9 cellular contexts compared by ENCODE assay signal in the genomic region with DNA sequence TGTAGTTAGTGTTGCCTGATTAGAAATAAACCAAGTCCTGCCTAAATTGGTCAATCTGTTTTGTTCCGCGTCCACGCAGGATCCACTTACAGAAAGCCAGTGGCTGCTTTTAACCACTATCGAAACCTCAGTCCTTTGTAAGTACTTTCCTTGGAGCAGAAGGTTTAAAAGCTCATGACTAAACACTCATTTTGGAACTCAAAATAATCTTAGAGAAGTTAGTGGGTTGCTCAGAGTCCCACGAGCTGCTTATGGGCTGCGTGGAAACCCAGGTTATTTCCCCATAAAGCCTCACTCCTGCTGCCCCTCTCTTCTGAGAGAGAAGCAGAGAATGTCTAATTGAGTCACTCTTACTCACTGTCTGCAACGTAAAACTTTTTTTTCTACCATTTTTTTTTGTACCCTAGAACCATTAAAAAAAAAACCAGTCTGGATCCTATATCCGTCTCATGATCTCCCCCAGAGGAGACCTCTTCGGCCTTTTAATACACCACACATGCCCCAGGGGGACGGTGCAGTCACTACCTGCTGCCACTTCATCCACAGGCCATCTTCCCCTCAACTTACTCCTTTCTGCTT. TPM values are rescaled to one million over a fixed set of nuclear protein-coding genes. Genes with fewer than 3 reads are reported as not detected.
A peak's percentile ranks its signal among the peaks of the same experiment; 100 is the strongest.
DNase-seq lines count a peak whose midpoint lies in the region; ATAC-seq, FAIRE-seq and TF ChIP-seq lines count a peak whose summit lies in the region.
"Had no signal": no experiment of that assay in that cellular context is flagged by ENCODE, and none has a peak within 500 bp of the region (broad histone marks: within the 10 kb centered on the region; RNA-seq: fewer than 3 reads in every experiment).

No MANE protein-coding gene starts in this region.

- H3K4me2 ChIP-seq in hepatocyte: peak overlapping the region; percentile 61

- no peak overlapping the region for H2AFZ ChIP-seq in hepatocyte

- H3K4me1 ChIP-seq in hepatocyte (ENCODE audit: insufficient read depth) (peaks cover 35% of the 10 kb centered on the region), uterus (no peaks in the 10 kb centered on the region)

- TF ChIP-seq POLR2A in GM12891 (IDR thresholded peaks at IDR 0.05; ENCODE audit: low read depth, low read length): peak; percentile 49; the same call in 1 of the 2 replicates
- no peak for TF ChIP-seq POLR2A in uterus (IDR thresholded peaks at IDR 0.05)

- peaks cover 11% of the 10 kb centered on the region for H3K4me1 Mint-ChIP-seq in activated T-helper 1 cell treated with anti-CD3 and anti-CD28 coated beads, Interleukin-12 subunit alpha, Interleukin-12 subunit beta, Interleukin-2, Interleukin-4 antibody, amounts not matched to agents 30 ng/mL and 10 ng/mL and 1 ng/mL, durations not matched to agents 14 hours and 24 hours and 36 hours (ENCODE audit: low read depth)

- H3K9me2 ChIP-seq in hepatocyte (replicated peaks; ENCODE audit: insufficient read depth): no peaks in the 10 kb centered on the region

- H3K4me3 ChIP-seq in hepatocyte: no peak overlapping the region
- H3K4me3 ChIP-seq in uterus: no peak overlapping the region

- H3K27ac Mint-ChIP-seq in activated T-helper 1 cell treated with anti-CD3 and anti-CD28 coated beads, Interleukin-12 subunit alpha, Interleukin-12 subunit beta, Interleukin-2, Interleukin-4 antibody, amounts not matched to agents 30 ng/mL and 10 ng/mL and 1 ng/mL, durations not matched to agents 14 hours and 24 hours and 36 hours: no peak overlapping the region

- 80% methylated on average over 10 of the region's 10 CpGs for WGBS in hepatocyte (ENCODE audit: low lambda C conversion rate, missing lambda C conversion rate)

- peaks cover 5% of the 10 kb centered on the region for H3K27me3 Mint-ChIP-seq in activated T-helper 1 cell treated with anti-CD3 and anti-CD28 coated beads, Interleukin-12 subunit alpha, Interleukin-12 subunit beta, Interleukin-2, Interleukin-4 antibody, amounts not matched to agents 30 ng/mL and 10 ng/mL and 1 ng/mL, durations not matched to agents 14 hours and 24 hours and 36 hours (ENCODE audit: insufficient read depth)

- no peak for FAIRE-seq in GM12891 (lab: Jason Lieb, UNC)
- FAIRE-seq: TTC549 had no signal

- H3K36me3 Mint-ChIP-seq in activated T-helper 1 cell treated with anti-CD3 and anti-CD28 coated beads, Interleukin-12 subunit alpha, Interleukin-12 subunit beta, Interleukin-2, Interleukin-4 antibody, amounts not matched to agents 30 ng/mL and 10 ng/mL and 1 ng/mL, durations not matched to agents 14 hours and 24 hours and 36 hours (ENCODE audit: low read depth): no peaks in the 10 kb centered on the region

- H3K27ac ChIP-seq in hepatocyte (peak overlapping the region; percentile 6), uterus (no peak overlapping the region)

- TF ChIP-seq CTCF in hepatocyte (IDR thresholded peaks at IDR 0.05; ENCODE audit: poor library complexity) (no peak), uterus (IDR thresholded peaks at IDR 0.05) (no peak)

- H3K9me3 Mint-ChIP-seq in activated T-helper 1 cell treated with anti-CD3 and anti-CD28 coated beads, Interleukin-12 subunit alpha, Interleukin-12 subunit beta, Interleukin-2, Interleukin-4 antibody, amounts not matched to agents 30 ng/mL and 10 ng/mL and 1 ng/mL, durations not matched to agents 14 hours and 24 hours and 36 hours: no peaks in the 10 kb centered on the region

- peaks cover 100% of the 10 kb centered on the region for H3K79me2 ChIP-seq in hepatocyte

- no peaks in the 10 kb centered on the region for H3K27me3 ChIP-seq in hepatocyte
- no peaks in the 10 kb centered on the region for H3K27me3 ChIP-seq in uterus

- no peaks in the 10 kb centered on the region for H3K9me3 ChIP-seq in hepatocyte (ENCODE audit: low read depth)
- H3K9me3 ChIP-seq in uterus: no peaks in the 10 kb centered on the region

- H4K20me1 ChIP-seq in hepatocyte (ENCODE audit: insufficient read depth, poor library complexity, severe bottlenecking): peaks cover 95% of the 10 kb centered on the region

- no peak for DNase-seq in GM12891 (ENCODE audit: insufficient read length, low spot score)
- no peak for DNase-seq in hepatocyte (ENCODE audit: low spot score)
- DNase-seq in activated T-helper 1 cell treated with anti-CD3 and anti-CD28 coated beads, Interleukin-12 subunit alpha, Interleukin-12 subunit beta, Interleukin-2, Interleukin-4 antibody, amounts not matched to agents 30 ng/mL and 10 ng/mL and 1 ng/mL, durations not matched to agents 14 hours and 24 hours and 36 hours (ENCODE audit: low spot score): no peak
- no peak for DNase-seq in T1000 (lab: John Stamatoyannopoulos, UW)
- DNase-seq in hypothalamus (lab: John Stamatoyannopoulos, UW): no peak
- DNase-seq in uterus: no peak

- ATAC-seq in GM21717 (IDR thresholded peaks at IDR 0.05; ENCODE audit: unreplicated experiment) (peak; percentile 50), HG03575 (IDR thresholded peaks at IDR 0.05; ENCODE audit: extremely low read depth, insufficient number of reproducible peaks, low FRiP score, unreplicated experiment) (peak; percentile 31)

- intact Hi-C loops in activated T-helper 1 cell treated with anti-CD3 and anti-CD28 coated beads, Interleukin-12 subunit alpha, Interleukin-12 subunit beta, Interleukin-2, Interleukin-4 antibody, amounts not matched to agents 30 ng/mL and 10 ng/mL and 1 ng/mL, durations not matched to agents 14 hours and 24 hours and 36 hours (cut with micrococcal nuclease): no loop called here
- intact Hi-C loops in uterus (cut with DNase I; ENCODE audit: low total_unique reads): no loop called here

- H3K36me3 ChIP-seq in hepatocyte (replicated peaks; ENCODE audit: insufficient read depth, low read depth): no peaks in the 10 kb centered on the region
- H3K36me3 ChIP-seq in uterus: no peaks in the 10 kb centered on the region

- H3K4me3 Mint-ChIP-seq in activated T-helper 1 cell treated with anti-CD3 and anti-CD28 coated beads, Interleukin-12 subunit alpha, Interleukin-12 subunit beta, Interleukin-2, Interleukin-4 antibody, amounts not matched to agents 30 ng/mL and 10 ng/mL and 1 ng/mL, durations not matched to agents 14 hours and 24 hours and 36 hours: no peak overlapping the region

TF ChIP-seq in GM12891, 5 proteins besides CTCF, POLR2A, EP300 and RAD21:
- peak; percentile 44; the same call in 1 of the 2 replicates for TF ChIP-seq POU2F2 (IDR thresholded peaks at IDR 0.05; ENCODE audit: low read depth, low read length)
- TF ChIP-seq SPI1 (IDR thresholded peaks at IDR 0.05; ENCODE audit: low read depth, low read length): no peak
- no peak for TF ChIP-seq TAF1 (IDR thresholded peaks at IDR 0.05; ENCODE audit: low read depth, low read length)
- TF ChIP-seq POLR2AphosphoS5 (IDR thresholded peaks at IDR 0.05; ENCODE audit: low read depth, low read length): peak; percentile 57
- no peak for TF ChIP-seq PAX5 (IDR thresholded peaks at IDR 0.05; ENCODE audit: insufficient read depth, low read length, severe bottlenecking)

RNA-seq across cellular contexts. Expression of a gene that starts 7.5 kb away (rescaled TPM):
- 137 TPM for polyA plus RNA-seq in GM12891 (2012; ENCODE audit: low read depth, missing spikeins)
- total RNA-seq in hepatocyte (134 and 137 TPM in 2 replicates), uterus (10 to 100 TPM; 21.5 to 64.8 (median 26.7) TPM)
- 175 and 183 TPM in 2 replicates for polyA plus RNA-seq in hepatocyte
- total RNA-seq in activated T-helper 1 cell treated with anti-CD3 and anti-CD28 coated beads, Interleukin-12 subunit alpha, Interleukin-12 subunit beta, Interleukin-2, Interleukin-4 antibody, amounts not matched to agents 30 ng/mL and 10 ng/mL and 1 ng/mL, durations not matched to agents 14 hours and 24 hours and 36 hours: 1.0 and 1.5 TPM in 2 replicates
